ENCODE assay signal across 10 cellular contexts in genomic region chr14:37709419-37710195, GRCh38.
DNase-seq lines count a peak whose midpoint lies in the region; ATAC-seq and TF ChIP-seq lines count a peak whose summit lies in the region.
"Had no signal": no experiment of that assay in that cellular context is flagged by ENCODE, and none has a peak within 500 bp of the region (broad histone marks: within the 10 kb centered on the region; RNA-seq: fewer than 3 reads in every experiment).

No MANE protein-coding gene starts in this region.

- H3K4me1 ChIP-seq in heart right ventricle (no peaks in the 10 kb centered on the region), OCI-LY7 (ENCODE audit: insufficient read depth, low read length, poor library complexity, severe bottlenecking) (no peaks in the 10 kb centered on the region)

- CTCF ChIA-PET in OCI-LY7 (lab: Charles Lee; ENCODE audit: unreplicated experiment), result no interaction called here

- intact Hi-C loops in heart right ventricle (cut with DNase I) (loop anchor here in 6 of 10 donors (2.0 to 10.0 kb wide), 3 partner anchors 163 to 165 kb away; no protein-coding TSS in a partner anchor), cardiac septum (cut with DNase I) (loop anchor here (2.0 kb wide), 1 partner anchor 165 kb away; no protein-coding TSS in a partner anchor), OCI-LY7 (cut with micrococcal nuclease; ENCODE audit: unreplicated experiment) (loop anchor here (10.0 kb wide), 1 partner anchor 165 kb away; no protein-coding TSS in a partner anchor)

- H2AFZ ChIP-seq in OCI-LY7 (ENCODE audit: low read length), result no peak overlapping the region

- H3K79me2 ChIP-seq in OCI-LY7 (ENCODE audit: insufficient read depth, low read depth, low read length), result no peaks in the 10 kb centered on the region

- DNase-seq in heart right ventricle, result no peak
- DNase-seq in cardiac septum (ENCODE audit: low spot score), result no peak
- DNase-seq in OCI-LY7 (ENCODE audit: low spot score), result peak; percentile 1
- peak; percentile 17 for DNase-seq in fibroblast of the aortic adventitia (ENCODE audit: low read depth)
- DNase-seq in HuH-7.5 (ENCODE audit: low spot score), result no peak
- DNase-seq: GDM1, NCI-H2029 had no signal

- POLR2A ChIA-PET in OCI-LY7 (lab: Charles Lee), result interaction anchor here (0.7 kb wide), 1 partner anchor 532 kb away, joined by 4 read pairs; no protein-coding TSS in a partner anchor

- WGBS in heart right ventricle, 2 donors, result 70 to 71% methylated on average over 3 of the region's 3 CpGs

- peaks cover 0 to 35% (median 0%) of the 10 kb centered on the region in 7 donors for H3K27me3 ChIP-seq in heart right ventricle

- no peaks in the 10 kb centered on the region for H3K9me2 ChIP-seq in OCI-LY7 (ENCODE audit: insufficient read depth, low read length)

- BruUV-seq in OCI-LY7 (replicated peaks; lab: Mats Ljungman, UMichigan), result no TSS peak

- H3K36me3 ChIP-seq in heart right ventricle (no peaks in the 10 kb centered on the region), OCI-LY7 (ENCODE audit: insufficient read depth, low read length) (no peaks in the 10 kb centered on the region)

- H4K20me1 ChIP-seq in OCI-LY7 (ENCODE audit: insufficient read depth, low read length), result no peaks in the 10 kb centered on the region

- H3K4me3 ChIP-seq in heart right ventricle (no peak overlapping the region), OCI-LY7 (ENCODE audit: low read depth, low read length, poor library complexity, severe bottlenecking) (no peak overlapping the region), fibroblast of the aortic adventitia (ENCODE audit: low read depth, low read length) (no peak overlapping the region)

- H3K9me3 ChIP-seq in heart right ventricle (no peaks in the 10 kb centered on the region), OCI-LY7 (ENCODE audit: low read length) (no peaks in the 10 kb centered on the region)

- no peak overlapping the region for H3K4me2 ChIP-seq in OCI-LY7 (ENCODE audit: low read length)

- TF ChIP-seq CTCF in heart right ventricle (IDR thresholded peaks at IDR 0.05) (peak in 7 of 9 donors; percentile 18 to 54 (median 41)), OCI-LY7 (conservative IDR thresholded peaks at IDR 0.05; ENCODE audit: low read length) (peak; percentile 59), fibroblast of the aortic adventitia (IDR thresholded peaks at IDR 0.05; ENCODE audit: insufficient read depth, low read length) (peak; percentile 31)

- ATAC-seq in heart right ventricle, result no peak
- ATAC-seq in GM18511 (IDR thresholded peaks at IDR 0.05; ENCODE audit: unreplicated experiment), result no peak
- no peak for ATAC-seq in HG03135 (IDR thresholded peaks at IDR 0.05; ENCODE audit: unreplicated experiment)
- ATAC-seq in HG03025 (IDR thresholded peaks at IDR 0.05; ENCODE audit: low FRiP score, unreplicated experiment), result no peak

- H3K27ac ChIP-seq in heart right ventricle, result no peak overlapping the region
- H3K27ac ChIP-seq in OCI-LY7 (ENCODE audit: low read depth, low read length, poor library complexity, severe bottlenecking), result no peak overlapping the region

Comparison
In these comparisons a context has a peak if more than half of its experiments do, and no peak if none do; other contexts are left out.
1. DNase-seq: peak in OCI-LY7 (single experiment) and fibroblast of the aortic adventitia (single experiment); none in heart right ventricle (0 of 2), cardiac septum (single experiment) and HuH-7.5 (single experiment).
2. Peak in every context shown above with its lines, with median percentiles within 50 percentile points of each other: CTCF ChIP-seq.